Comparison of ENCODE assay signal across 18 cellular contexts in the genomic region with DNA sequence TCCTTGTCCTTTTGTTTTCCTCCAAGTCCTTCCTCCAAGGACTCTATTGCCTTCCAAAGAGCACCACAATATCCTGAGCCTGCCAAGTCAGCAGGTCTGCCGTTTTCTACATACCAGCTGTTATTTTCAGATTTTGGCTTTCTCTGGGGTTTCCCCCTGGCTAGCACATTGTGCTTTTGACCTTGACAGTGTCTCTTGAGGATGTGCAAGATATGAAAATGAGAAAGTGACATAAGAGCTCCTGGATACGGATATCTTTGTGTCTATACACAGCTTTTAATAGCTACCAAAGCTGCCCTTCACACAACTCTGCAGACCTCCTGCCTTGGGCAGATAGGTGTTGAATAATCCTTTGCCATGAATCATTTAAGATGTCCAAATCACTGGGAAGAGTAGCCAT.
DNase-seq lines count a peak whose midpoint lies in the region; ATAC-seq, FAIRE-seq and TF ChIP-seq lines count a peak whose summit lies in the region.
"Had no signal": no experiment of that assay in that cellular context is flagged by ENCODE, and none has a peak within 500 bp of the region (broad histone marks: within the 10 kb centered on the region; RNA-seq: fewer than 3 reads in every experiment).

No MANE protein-coding gene starts in this region.

- 0% methylated on average over 2 of the region's 2 CpGs for WGBS in HepG2 (ENCODE audit: low lambda C conversion rate)

- peak; percentile 79 for DNase-seq in GM12865 (ENCODE audit: low read depth)
- peak; percentile 15 for DNase-seq in GM19240 (ENCODE audit: insufficient read length, low spot score)
- no peak for DNase-seq in NCI-H146 (lab: John Stamatoyannopoulos, UW)
- DNase-seq in HepG2 (ENCODE audit: low spot score): no peak
- no peak for DNase-seq in Ammon's horn (ENCODE audit: low spot score)
- DNase-seq: activated CD4-positive, alpha-beta memory T cell treated with anti-CD3 and anti-CD28 coated beads for 36 hours; activated naive CD4-positive, alpha-beta T cell treated with anti-CD3 and anti-CD28 coated beads for 36 hours; DMS153; Kasumi-1; NCI-H2029 treated with DMSO at 0.1 percent for 48 hours; OCI-M1; T-helper 17 cell had no signal

- H3K4me3 ChIP-seq in GM12865 (ENCODE audit: low read depth, low read length) (no peak overlapping the region), HepG2 (replicated peaks in 1 of 3; ENCODE audit: insufficient read depth in 1 of 3, low read depth in 2 of 3, low read length in 3 of 3) (no peak overlapping the region)
- H3K4me3 ChIP-seq: hepatocyte had no signal

- H3K9me3 ChIP-seq in HepG2 (ENCODE audit: low read length): no peaks in the 10 kb centered on the region

- BruUV-seq in HepG2 (replicated peaks; lab: Mats Ljungman, UMichigan): no TSS peak

- CTCF ChIA-PET in HepG2 (lab: Yijun Ruan, JAX; ENCODE audit: low intra/inter-chr PET ratio, low total read pairs): no interaction called here

- no peaks in the 10 kb centered on the region for H4K20me1 ChIP-seq in HepG2 (ENCODE audit: insufficient read depth, low read length)

- TF ChIP-seq EP300 in HepG2 (IDR thresholded peaks at IDR 0.05; ENCODE audit: low read depth in 2 of 2, low read length in 2 of 2) (no peak), HepG2 (CRISPR knock-in tag; IDR thresholded peaks at IDR 0.05; ENCODE audit: borderline replicate concordance) (no peak)

- in situ Hi-C loops in HepG2 (cut with HindIII; ENCODE audit: extremely low pct_ligation_motif_present, low pct_unique_long_range_greater_than_20kb): no loop called here

- no peak overlapping the region for H3K27ac ChIP-seq in HepG2 (ENCODE audit: extremely low read length, insufficient read depth, low read length)
- H3K27ac ChIP-seq: epithelial cell of prostate, hepatocyte had no signal

- POLR2A ChIA-PET in HepG2 (lab: Yijun Ruan, JAX): no interaction called here

- ATAC-seq in HG02610 (IDR thresholded peaks at IDR 0.05; ENCODE audit: unreplicated experiment): peak; percentile 97
- ATAC-seq in HG03469 (IDR thresholded peaks at IDR 0.05; ENCODE audit: unreplicated experiment): peak; percentile 80
- ATAC-seq in GM18907 (IDR thresholded peaks at IDR 0.05; ENCODE audit: unreplicated experiment): no peak
- no peak for ATAC-seq in HepG2
- ATAC-seq: T-helper 17 cell had no signal

- H3K36me3 ChIP-seq in HepG2 (replicated peaks in 1 of 2; ENCODE audit: control insufficient read depth in 1 of 2, insufficient read depth in 2 of 2, low read length in 2 of 2): no peaks in the 10 kb centered on the region

- FAIRE-seq in HepG2 (lab: Jason Lieb, UNC): no peak
- FAIRE-seq: bronchial epithelial cell had no signal

- no peak overlapping the region for H3K4me2 ChIP-seq in HepG2 (ENCODE audit: low read depth, low read length)
- H3K4me2 ChIP-seq: hepatocyte had no signal

- H2AFZ ChIP-seq in HepG2 (ENCODE audit: low read length): no peak overlapping the region
- H2AFZ ChIP-seq: hepatocyte had no signal

- no peak overlapping the region for H3K9ac ChIP-seq in HepG2 (ENCODE audit: insufficient read depth, low read depth, low read length)

- intact Hi-C loops in HepG2 (cut with micrococcal nuclease; ENCODE audit: unreplicated experiment): no loop called here

- no peak for TF ChIP-seq POLR2A in HepG2 (IDR thresholded peaks at IDR 0.05; ENCODE audit: insufficient read depth in 1 of 2, low read depth in 2 of 2, low read length in 2 of 2)

- peaks cover 0 to 5% of the 10 kb centered on the region in 2 experiments; a peak in 1 of 5 replicates for H3K27me3 ChIP-seq in HepG2 (ENCODE audit: control insufficient read depth in 1 of 2, insufficient read depth in 2 of 2, low read length in 2 of 2)
- H3K27me3 ChIP-seq: hepatocyte had no signal

- H3K4me1 ChIP-seq in HepG2 (ENCODE audit: insufficient read depth, low read length): no peaks in the 10 kb centered on the region

- TF ChIP-seq CTCF in GM12865 (IDR thresholded peaks at IDR 0.05; ENCODE audit: insufficient read depth, low read depth, low read length, missing control alignments) (no peak), HepG2 (CRISPR knock-in tag; IDR thresholded peaks at IDR 0.05) (no peak)

- H3K79me2 ChIP-seq in HepG2 (ENCODE audit: insufficient read depth, low read length): no peaks in the 10 kb centered on the region
- H3K79me2 ChIP-seq: hepatocyte had no signal

- TF ChIP-seq RAD21 in HepG2 (CRISPR knock-in tag; IDR thresholded peaks at IDR 0.05): no peak

TF ChIP-seq in HepG2, 621 proteins besides CTCF, POLR2A, EP300 and RAD21:
- no peak for TF ChIP-seq ZMYM4 (CRISPR knock-in tag; IDR thresholded peaks at IDR 0.05)
- no peak for TF ChIP-seq RBAK (CRISPR knock-in tag; IDR thresholded peaks at IDR 0.05)
- no peak for TF ChIP-seq ISX (CRISPR knock-in tag; conservative IDR thresholded peaks at IDR 0.05)
- TF ChIP-seq ZNF577 (CRISPR knock-in tag; IDR thresholded peaks at IDR 0.05; ENCODE audit: borderline replicate concordance, low read depth): no peak
- no peak for TF ChIP-seq CENPT (CRISPR knock-in tag; IDR thresholded peaks at IDR 0.05; ENCODE audit: low read depth)
- no peak for TF ChIP-seq WIZ (CRISPR knock-in tag; IDR thresholded peaks at IDR 0.05)
- TF ChIP-seq ZNF431 (CRISPR knock-in tag; IDR thresholded peaks at IDR 0.05; ENCODE audit: borderline replicate concordance, low read depth): no peak
- no peak for TF ChIP-seq ZNF724P (CRISPR knock-in tag; IDR thresholded peaks at IDR 0.05; ENCODE audit: borderline replicate concordance)

Comparison
In these comparisons a context has a peak if more than half of its experiments do, and no peak if none do; other contexts are left out.
1. DNase-seq: peak in GM12865 (single experiment) and GM19240 (single experiment); none in NCI-H146 (single experiment), HepG2 (single experiment) and Ammon's horn (single experiment).
2. ATAC-seq: peak in HG02610 (single experiment) and HG03469 (single experiment); none in GM18907 (single experiment) and HepG2 (single experiment).